ENCODE assay signal across 8 cellular contexts in genomic region chr4:52751349-52751911, GRCh38. TPM values are rescaled to one million over a fixed set of nuclear protein-coding genes. Genes with fewer than 3 reads are reported as not detected.
DNase-seq lines count a peak whose midpoint lies in the region; ATAC-seq and TF ChIP-seq lines count a peak whose summit lies in the region.

ERVMER34-1 (minus strand) TSS chr4:52751425; CDS start chr4:52745520, 5,905 bp downstream.

- H3K4me3 Mint-ChIP-seq in activated naive CD8-positive, alpha-beta T cell treated with anti-CD3 and anti-CD28 coated beads for 36 hours: peak within 1 kb of the TSS; percentile 68

- peak within 1 kb of the TSS; percentile 50 for H3K4me3 ChIP-seq in HFF-Myc (replicated peaks; ENCODE audit: low read depth, low read length)
- peak within 1 kb of the TSS; percentile 41 for H3K4me3 ChIP-seq in parathyroid adenoma (ENCODE audit: low read depth, low read length)

- DNase-seq in 8988T: peak; percentile 50
- DNase-seq in HFF-Myc (ENCODE audit: extremely low read depth, low read depth): no peak
- no peak for DNase-seq in activated naive CD8-positive, alpha-beta T cell treated with anti-CD3 and anti-CD28 coated beads for 36 hours
- DNase-seq in left cardiac atrium: peak; percentile 66
- DNase-seq in NCI-H2081 (lab: John Stamatoyannopoulos, UW): no peak

- peaks cover 55% of the 10 kb centered on the region for H3K27me3 Mint-ChIP-seq in activated naive CD8-positive, alpha-beta T cell treated with anti-CD3 and anti-CD28 coated beads for 36 hours

- H3K27me3 ChIP-seq in parathyroid adenoma (ENCODE audit: control insufficient read depth, insufficient read depth, low read length): no peaks in the 10 kb centered on the region

- no peak for TF ChIP-seq CTCF in HFF-Myc (IDR thresholded peaks at IDR 0.05; ENCODE audit: low read depth, low read length, missing control alignments)
- TF ChIP-seq CTCF in parathyroid adenoma (IDR thresholded peaks at IDR 0.05): no peak

- H2AFZ ChIP-seq in parathyroid adenoma: peak within 1 kb of the TSS; percentile 80

- H3K9me3 Mint-ChIP-seq in activated naive CD8-positive, alpha-beta T cell treated with anti-CD3 and anti-CD28 coated beads for 36 hours: no peaks in the 10 kb centered on the region

- no peak within 1 kb of the TSS for H3K9ac ChIP-seq in parathyroid adenoma

- no peaks in the 10 kb centered on the region for H3K36me3 ChIP-seq in parathyroid adenoma (ENCODE audit: control insufficient read depth, insufficient read depth, low read length)

- H3K9me3 ChIP-seq in parathyroid adenoma (ENCODE audit: control insufficient read depth, low read length): no peaks in the 10 kb centered on the region

- H3K79me2 ChIP-seq in parathyroid adenoma: no peaks in the 10 kb centered on the region

- no peaks in the 10 kb centered on the region for H3K36me3 Mint-ChIP-seq in activated naive CD8-positive, alpha-beta T cell treated with anti-CD3 and anti-CD28 coated beads for 36 hours

- H3K27ac ChIP-seq in parathyroid adenoma: no peak within 1 kb of the TSS

- ATAC-seq in left cardiac atrium: peak; percentile 92 to 98
- ATAC-seq in GM21576 (IDR thresholded peaks at IDR 0.05; ENCODE audit: unreplicated experiment): no peak
- ATAC-seq in GM21423 (IDR thresholded peaks at IDR 0.05; ENCODE audit: unreplicated experiment): no peak

- peaks cover 5% of the 10 kb centered on the region for H3K4me1 Mint-ChIP-seq in activated naive CD8-positive, alpha-beta T cell treated with anti-CD3 and anti-CD28 coated beads for 36 hours

- intact Hi-C loops in left cardiac atrium (cut with DNase I): no loop called here

- H3K4me2 ChIP-seq in parathyroid adenoma (ENCODE audit: low read length): peak within 1 kb of the TSS; percentile 83

- H3K27ac Mint-ChIP-seq in activated naive CD8-positive, alpha-beta T cell treated with anti-CD3 and anti-CD28 coated beads for 36 hours: no peak within 1 kb of the TSS

- no peaks in the 10 kb centered on the region for H3K4me1 ChIP-seq in parathyroid adenoma

RNA-seq across cellular contexts. Expression of gene ERVMER34-1, which starts in this region (rescaled TPM):
- total RNA-seq in activated naive CD8-positive, alpha-beta T cell treated with anti-CD3 and anti-CD28 coated beads for 36 hours: under 1 TPM; 0.06 to 0.12 TPM
- 1 to 10 TPM; 1.2 to 2.0 TPM for total RNA-seq in left cardiac atrium

Comparison
In these comparisons a context has a peak if more than half of its experiments do, and no peak if none do; other contexts are left out.
1. DNase-seq: peak in 8988T (single experiment) and left cardiac atrium (single experiment); none in HFF-Myc (single experiment), activated naive CD8-positive, alpha-beta T cell treated with anti-CD3 and anti-CD28 coated beads for 36 hours (single experiment) and NCI-H2081 (0 of 2).
2. ATAC-seq: peak in left cardiac atrium (2 of 2); none in GM21576 (single experiment) and GM21423 (single experiment).